In the genomic region with DNA sequence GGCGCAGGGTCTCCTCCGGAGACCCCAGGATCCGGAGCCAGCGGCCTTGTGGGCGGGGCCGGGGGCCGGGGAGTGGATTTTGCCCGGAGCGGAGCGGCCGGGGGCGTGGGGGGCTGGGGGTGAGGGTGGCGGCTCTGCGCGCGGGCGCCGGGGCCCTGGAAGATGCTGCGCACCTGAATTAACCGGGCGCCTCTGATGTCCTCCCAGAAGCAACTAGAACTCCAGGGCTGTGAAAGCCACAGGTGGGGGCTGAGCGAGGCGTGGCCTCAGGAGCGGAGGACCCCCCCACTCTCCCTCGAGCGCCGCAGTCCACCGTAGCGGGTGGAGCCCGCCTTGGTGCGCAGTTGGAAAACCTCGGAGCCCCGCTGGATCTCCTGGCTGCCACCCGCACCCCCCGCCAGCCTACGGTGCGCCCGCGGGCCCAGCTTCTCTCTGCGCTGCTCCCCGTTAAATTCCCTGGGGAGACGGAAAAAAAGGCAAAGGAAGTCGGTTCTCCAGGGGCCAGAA, we compare ENCODE assay signal across 8 cellular contexts. TPM values are rescaled to one million over a fixed set of nuclear protein-coding genes. Genes with fewer than 3 reads are reported as not detected.
A peak's percentile ranks its signal among the peaks of the same experiment; 100 is the strongest.
DNase-seq lines count a peak whose midpoint lies in the region; ATAC-seq and TF ChIP-seq lines count a peak whose summit lies in the region.

No MANE protein-coding gene starts in this region.

- no peak for ATAC-seq in stimulated activated naive CD8-positive, alpha-beta T cell treated with anti-CD3 and anti-CD28 coated beads, Interleukin-15, Interleukin-2, amounts not matched to agents 100 U/mL and 50 U/mL, for 24 hours
- peak in 1 of 2 donors; percentile 1 for ATAC-seq in naive B cell (ENCODE audit: low read depth in 2 of 2)
- no peak for ATAC-seq in GM21526 (IDR thresholded peaks at IDR 0.05; ENCODE audit: low FRiP score, unreplicated experiment)
- no peak for ATAC-seq in GM18873 (IDR thresholded peaks at IDR 0.05; ENCODE audit: low FRiP score, unreplicated experiment)

- peak overlapping the region; percentile 84 to 100 (median 98) for H3K4me3 ChIP-seq in esophagus muscularis mucosa

- no peaks in the 10 kb centered on the region for H3K9me3 ChIP-seq in esophagus muscularis mucosa

- WGBS in esophagus muscularis mucosa = under 1% methylated on average over 21 of the region's 43 CpGs

- TF ChIP-seq EP300 in esophagus muscularis mucosa (IDR thresholded peaks at IDR 0.05) = no peak

- peaks cover 15 to 48% (median 44%) of the 10 kb centered on the region in 4 donors for H3K4me1 ChIP-seq in esophagus muscularis mucosa

- CTCF ChIA-PET in activated CD4-positive, alpha-beta T cell treated with anti-CD3 and anti-CD28 coated beads, Interleukin-2, amount 10 ng/mL, durations not matched to agents 7 days and 5 days (lab: Charles Lee) = interaction anchor here (0.5 kb wide), 1 partner anchor 711 kb away, joined by 5 read pairs; no protein-coding TSS in a partner anchor

- H3K36me3 Mint-ChIP-seq in stimulated activated naive CD8-positive, alpha-beta T cell treated with anti-CD3 and anti-CD28 coated beads, Interleukin-15, Interleukin-2, amounts not matched to agents 100 ng/mL and 50 ng/mL, for 24 hours (ENCODE audit: low read depth) = peaks cover 16% of the 10 kb centered on the region
- H3K36me3 Mint-ChIP-seq in activated CD4-positive, alpha-beta T cell treated with anti-CD3 and anti-CD28 coated beads, Interleukin-2, amount 10 ng/mL, durations not matched to agents 7 days and 5 days (ENCODE audit: low read depth) = peaks cover 8% of the 10 kb centered on the region
- H3K36me3 Mint-ChIP-seq in naive B cell = peaks cover 11 to 24% of the 10 kb centered on the region in 2 donors

- peaks cover 37% of the 10 kb centered on the region for H3K4me1 Mint-ChIP-seq in stimulated activated naive CD8-positive, alpha-beta T cell treated with anti-CD3 and anti-CD28 coated beads, Interleukin-15, Interleukin-2, amounts not matched to agents 100 ng/mL and 50 ng/mL, for 24 hours (ENCODE audit: low read depth)
- H3K4me1 Mint-ChIP-seq in activated CD4-positive, alpha-beta T cell treated with anti-CD3 and anti-CD28 coated beads, Interleukin-2, amount 10 ng/mL, durations not matched to agents 7 days and 5 days = peaks cover 23% of the 10 kb centered on the region
- H3K4me1 Mint-ChIP-seq in naive B cell = peaks cover 21 to 28% (median 26%) of the 10 kb centered on the region in 3 donors

- H3K36me3 ChIP-seq in esophagus muscularis mucosa = peaks cover 0 to 43% (median 21%) of the 10 kb centered on the region in 4 donors

- peak overlapping the region; percentile 79 to 91 (median 89) for H3K27ac ChIP-seq in esophagus muscularis mucosa (replicated peaks in 1 of 4)

- no peak for TF ChIP-seq CTCF in esophagus muscularis mucosa (IDR thresholded peaks at IDR 0.05)

- no peak for TF ChIP-seq POLR2A in esophagus muscularis mucosa (IDR thresholded peaks at IDR 0.05; ENCODE audit: low read depth)

- no peaks in the 10 kb centered on the region for H3K9me3 Mint-ChIP-seq in stimulated activated naive CD8-positive, alpha-beta T cell treated with anti-CD3 and anti-CD28 coated beads, Interleukin-15, Interleukin-2, amounts not matched to agents 100 ng/mL and 50 ng/mL, for 24 hours
- H3K9me3 Mint-ChIP-seq in activated CD4-positive, alpha-beta T cell treated with anti-CD3 and anti-CD28 coated beads, Interleukin-2, amount 10 ng/mL, durations not matched to agents 7 days and 5 days = no peaks in the 10 kb centered on the region
- no peaks in the 10 kb centered on the region for H3K9me3 Mint-ChIP-seq in naive B cell

- no peaks in the 10 kb centered on the region for H3K27me3 ChIP-seq in esophagus muscularis mucosa

- intact Hi-C loops in esophagus muscularis mucosa (cut with DNase I) = loop anchor here (2.0 kb wide), 1 partner anchor 40 kb away; the partner anchor contains the start of gene RNF213

- POLR2A ChIA-PET in activated CD4-positive, alpha-beta T cell treated with anti-CD3 and anti-CD28 coated beads, Interleukin-2, amount 10 ng/mL, durations not matched to agents 7 days and 5 days (lab: Charles Lee) = interaction anchor here (0.5 kb wide), 1 partner anchor 1836 kb away, joined by 3 read pairs; no protein-coding TSS in a partner anchor

- peak overlapping the region; percentile 72 for H3K27ac Mint-ChIP-seq in stimulated activated naive CD8-positive, alpha-beta T cell treated with anti-CD3 and anti-CD28 coated beads, Interleukin-15, Interleukin-2, amounts not matched to agents 100 ng/mL and 50 ng/mL, for 24 hours
- peak overlapping the region; percentile 71 for H3K27ac Mint-ChIP-seq in activated CD4-positive, alpha-beta T cell treated with anti-CD3 and anti-CD28 coated beads, Interleukin-2, amount 10 ng/mL, durations not matched to agents 7 days and 5 days
- H3K27ac Mint-ChIP-seq in naive B cell = peak overlapping the region in 4 of 6 donors; percentile 74 to 92 (median 82)

- H3K4me3 Mint-ChIP-seq in stimulated activated naive CD8-positive, alpha-beta T cell treated with anti-CD3 and anti-CD28 coated beads, Interleukin-15, Interleukin-2, amounts not matched to agents 100 ng/mL and 50 ng/mL, for 24 hours = peak overlapping the region; percentile 75
- H3K4me3 Mint-ChIP-seq in activated CD4-positive, alpha-beta T cell treated with anti-CD3 and anti-CD28 coated beads, Interleukin-2, amount 10 ng/mL, durations not matched to agents 7 days and 5 days = peak overlapping the region; percentile 70
- H3K4me3 Mint-ChIP-seq in naive B cell = peak overlapping the region; percentile 79 to 98 (median 88)

- DNase-seq in stimulated activated naive CD8-positive, alpha-beta T cell treated with anti-CD3 and anti-CD28 coated beads, Interleukin-15, Interleukin-2, amounts not matched to agents 100 U/mL and 50 U/mL, for 24 hours = no peak
- no peak for DNase-seq in activated CD4-positive, alpha-beta T cell treated with anti-CD3 and anti-CD28 coated beads, Interleukin-2, amount 10 ng/mL, durations not matched to agents 7 days and 5 days
- no peak for DNase-seq in esophagus muscularis mucosa (ENCODE audit: extremely low spot score)
- DNase-seq in naive B cell = no peak
- no peak for DNase-seq in SW480 (ENCODE audit: low spot score)

- H3K27me3 Mint-ChIP-seq in stimulated activated naive CD8-positive, alpha-beta T cell treated with anti-CD3 and anti-CD28 coated beads, Interleukin-15, Interleukin-2, amounts not matched to agents 100 ng/mL and 50 ng/mL, for 24 hours = no peaks in the 10 kb centered on the region
- no peaks in the 10 kb centered on the region for H3K27me3 Mint-ChIP-seq in activated CD4-positive, alpha-beta T cell treated with anti-CD3 and anti-CD28 coated beads, Interleukin-2, amount 10 ng/mL, durations not matched to agents 7 days and 5 days
- H3K27me3 Mint-ChIP-seq in naive B cell = peaks cover 0 to 9% (median 7%) of the 10 kb centered on the region in 3 donors

RNA-seq across cellular contexts. Expression of gene SLC26A11, which starts 0.5 kb away (rescaled TPM):
- 1 to 10 TPM; 5.9 to 6.1 TPM for total RNA-seq in activated CD4-positive, alpha-beta T cell treated with anti-CD3 and anti-CD28 coated beads, Interleukin-2, amount 10 ng/mL, durations not matched to agents 7 days and 5 days
- total RNA-seq in esophagus muscularis mucosa = 10 to 100 TPM; 11.3 to 13.8 (median 12.7) TPM
- polyA plus RNA-seq in naive B cell (ENCODE audit: low read depth in 6 of 6) = 1 to 10 TPM; 1.6 to 9.5 (median 7.4) TPM

RNA-seq across cellular contexts. Expression of gene SGSH, which starts 0.6 kb away (rescaled TPM):
- 10 to 100 TPM; 31.5 to 34.3 TPM for total RNA-seq in activated CD4-positive, alpha-beta T cell treated with anti-CD3 and anti-CD28 coated beads, Interleukin-2, amount 10 ng/mL, durations not matched to agents 7 days and 5 days
- 10 to 100 TPM; 12.9 to 24.4 (median 21.3) TPM for total RNA-seq in esophagus muscularis mucosa
- 10 to 100 TPM; 12.3 to 38.5 (median 22.4) TPM for polyA plus RNA-seq in naive B cell (ENCODE audit: low read depth in 6 of 6)

RNA-seq across cellular contexts. Expression of gene RNF213, which starts 39.9 kb away (rescaled TPM):
- 100 to 1,000 TPM; 579 to 602 TPM for total RNA-seq in activated CD4-positive, alpha-beta T cell treated with anti-CD3 and anti-CD28 coated beads, Interleukin-2, amount 10 ng/mL, durations not matched to agents 7 days and 5 days
- total RNA-seq in esophagus muscularis mucosa = 10 to 100 TPM; 55.8 to 85.7 (median 75.9) TPM
- 10 to 100 TPM in 5 of 6 donors, 1 to 10 TPM in 1; 9.2 to 34.7 (median 18.3) TPM for polyA plus RNA-seq in naive B cell (ENCODE audit: low read depth in 6 of 6)

RNA-seq across cellular contexts. Expression of gene CARD14, which starts 50.9 kb away (rescaled TPM):
- not detected for total RNA-seq in activated CD4-positive, alpha-beta T cell treated with anti-CD3 and anti-CD28 coated beads, Interleukin-2, amount 10 ng/mL, durations not matched to agents 7 days and 5 days
- total RNA-seq in esophagus muscularis mucosa = under 1 TPM in 3 of 4 donors, not detected in 1; 0.23 to 0.33 (median 0.32) TPM
- not detected for polyA plus RNA-seq in naive B cell (ENCODE audit: low read depth in 6 of 6)

Comparison
In these comparisons a context has a peak if more than half of its experiments do, and no peak if none do; other contexts are left out.
1. RNA of gene RNF213, which starts 39.9 kb away (total RNA-seq): 579 to 602 TPM in activated CD4-positive, alpha-beta T cell treated with anti-CD3 and anti-CD28 coated beads, Interleukin-2, amount 10 ng/mL, durations not matched to agents 7 days and 5 days; 55.8 to 85.7 TPM in esophagus muscularis mucosa; every median in the first group is over 4 times any median in the second.
2. Peak in every context shown above with its lines, with median percentiles within 50 percentile points of each other: H3K27ac Mint-ChIP-seq and H3K4me3 Mint-ChIP-seq.